8 cellular contexts compared by ENCODE assay signal in the genomic region with DNA sequence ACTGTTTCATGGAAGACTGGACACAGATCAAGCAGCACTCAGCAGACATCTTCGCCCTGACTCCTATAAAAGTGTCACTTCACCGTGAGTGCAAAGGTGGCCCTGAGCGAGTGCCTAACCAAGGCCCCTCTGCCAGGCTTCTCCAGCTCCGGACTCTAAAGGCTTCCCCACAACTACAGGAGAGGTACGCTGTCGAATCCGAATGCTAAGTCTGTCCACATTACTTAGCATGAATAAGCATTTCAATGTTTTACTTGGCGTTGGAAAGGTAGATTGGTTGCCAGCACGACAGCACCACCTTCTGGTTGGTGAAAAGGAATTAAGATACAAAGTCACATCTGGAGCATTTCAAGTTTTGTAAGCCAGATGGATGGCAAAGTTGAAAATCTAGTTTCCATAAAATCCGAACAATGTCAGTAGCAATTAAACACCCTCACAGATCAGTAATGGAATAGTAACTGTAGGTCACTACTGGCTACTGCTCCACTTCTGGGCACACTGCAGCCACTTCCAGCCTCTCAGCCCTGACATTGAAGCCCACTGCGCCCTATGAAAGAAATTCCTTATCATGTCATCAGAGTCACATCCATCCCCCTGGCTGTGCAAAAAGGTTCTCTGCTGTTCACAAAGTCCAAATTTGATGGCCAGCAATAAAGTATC.
A peak's percentile ranks its signal among the peaks of the same experiment; 100 is the strongest.
DNase-seq lines count a peak whose midpoint lies in the region; ATAC-seq and TF ChIP-seq lines count a peak whose summit lies in the region.

No MANE protein-coding gene starts in this region.

- TF ChIP-seq RAD21 in liver (IDR thresholded peaks at IDR 0.05), result peak; percentile 99 to 100

- H3K4me1 ChIP-seq in HAP-1, result peaks cover 16% of the 10 kb centered on the region
- H3K4me1 ChIP-seq in liver (ENCODE audit: control insufficient read depth in 4 of 4, insufficient read depth in 4 of 4, low read length in 3 of 4), result peaks cover 6 to 25% (median 12%) of the 10 kb centered on the region in 4 donors

- H3K4me3 ChIP-seq in HAP-1 (no peak overlapping the region), liver (ENCODE audit: low read depth in 1 of 3, low read length in 3 of 3) (peak overlapping the region in 1 of 3 donors; percentile 6)

- H3K36me3 ChIP-seq in HAP-1 (replicated peaks) (0 out of 2 replicates have a peak, but pooled peaks cover 2% of the 10 kb centered on the region), liver (ENCODE audit: control insufficient read depth in 4 of 4, insufficient read depth in 3 of 4, low read depth in 1 of 4, low read length in 3 of 4) (peaks cover 0 to 2% (median 0%) of the 10 kb centered on the region in 4 donors)

- H3K9ac ChIP-seq in liver (ENCODE audit: low read depth in 1 of 2, low read length in 2 of 2), result no peak overlapping the region

- H3K27me3 ChIP-seq in HAP-1 (ENCODE audit: low read depth) (no peaks in the 10 kb centered on the region), liver (ENCODE audit: control insufficient read depth in 4 of 4, insufficient read depth in 4 of 4, low read length in 3 of 4) (no peaks in the 10 kb centered on the region)

- H3K27ac ChIP-seq in liver (ENCODE audit: low read depth in 1 of 2, low read length in 2 of 2), result peak overlapping the region; percentile 33 to 84

- DNase-seq in C1 segment of cervical spinal cord (lab: John Stamatoyannopoulos, UW), result peak in 13 of 14 donors; percentile 2 to 72 (median 42)
- DNase-seq in HAP-1 (ENCODE audit: low spot score in 2 of 2), result peak; percentile 78 to 84
- DNase-seq in NCI-H226, result peak; percentile 61
- DNase-seq in activated CD4-positive, alpha-beta T cell treated with anti-CD3 and anti-CD28 coated beads for 1 hour, result peak; percentile 27
- peak; percentile 83 to 89 for DNase-seq in dermis microvascular lymphatic vessel endothelial cell (ENCODE audit: low read depth in 2 of 2)
- peak; percentile 23 to 28 for DNase-seq in stimulated activated CD4-positive, alpha-beta T cell treated with anti-CD3 and anti-CD28 coated beads, Interleukin-4, amount 100 ng/mL, for 48 hours (ENCODE audit: low read depth in 2 of 2)

- in situ Hi-C loops in HAP-1 (cut with MboI; ENCODE audit: low sequenced_read_pairs), result loop anchor here (5.0 to 10.0 kb wide), 2 partner anchors 227 to 284 kb away; no protein-coding TSS in a partner anchor

- TF ChIP-seq CTCF in liver (IDR thresholded peaks at IDR 0.05; ENCODE audit: low read depth, low read length, missing input control), result peak; percentile 79

- WGBS in liver, result 21% methylated on average over 11 of the region's 11 CpGs

- H3K9me3 ChIP-seq in HAP-1, result no peaks in the 10 kb centered on the region
- H3K9me3 ChIP-seq in liver (ENCODE audit: control insufficient read depth in 4 of 4, low read length in 3 of 4), result no peaks in the 10 kb centered on the region

- no peak for ATAC-seq in HG03457 (IDR thresholded peaks at IDR 0.05; ENCODE audit: unreplicated experiment)

TF ChIP-seq in liver, 16 proteins besides CTCF, POLR2A, EP300 and RAD21:
- peak; percentile 25 to 41 for TF ChIP-seq HNF4A (conservative IDR thresholded peaks at IDR 0.05)
- TF ChIP-seq, protein P1, sequence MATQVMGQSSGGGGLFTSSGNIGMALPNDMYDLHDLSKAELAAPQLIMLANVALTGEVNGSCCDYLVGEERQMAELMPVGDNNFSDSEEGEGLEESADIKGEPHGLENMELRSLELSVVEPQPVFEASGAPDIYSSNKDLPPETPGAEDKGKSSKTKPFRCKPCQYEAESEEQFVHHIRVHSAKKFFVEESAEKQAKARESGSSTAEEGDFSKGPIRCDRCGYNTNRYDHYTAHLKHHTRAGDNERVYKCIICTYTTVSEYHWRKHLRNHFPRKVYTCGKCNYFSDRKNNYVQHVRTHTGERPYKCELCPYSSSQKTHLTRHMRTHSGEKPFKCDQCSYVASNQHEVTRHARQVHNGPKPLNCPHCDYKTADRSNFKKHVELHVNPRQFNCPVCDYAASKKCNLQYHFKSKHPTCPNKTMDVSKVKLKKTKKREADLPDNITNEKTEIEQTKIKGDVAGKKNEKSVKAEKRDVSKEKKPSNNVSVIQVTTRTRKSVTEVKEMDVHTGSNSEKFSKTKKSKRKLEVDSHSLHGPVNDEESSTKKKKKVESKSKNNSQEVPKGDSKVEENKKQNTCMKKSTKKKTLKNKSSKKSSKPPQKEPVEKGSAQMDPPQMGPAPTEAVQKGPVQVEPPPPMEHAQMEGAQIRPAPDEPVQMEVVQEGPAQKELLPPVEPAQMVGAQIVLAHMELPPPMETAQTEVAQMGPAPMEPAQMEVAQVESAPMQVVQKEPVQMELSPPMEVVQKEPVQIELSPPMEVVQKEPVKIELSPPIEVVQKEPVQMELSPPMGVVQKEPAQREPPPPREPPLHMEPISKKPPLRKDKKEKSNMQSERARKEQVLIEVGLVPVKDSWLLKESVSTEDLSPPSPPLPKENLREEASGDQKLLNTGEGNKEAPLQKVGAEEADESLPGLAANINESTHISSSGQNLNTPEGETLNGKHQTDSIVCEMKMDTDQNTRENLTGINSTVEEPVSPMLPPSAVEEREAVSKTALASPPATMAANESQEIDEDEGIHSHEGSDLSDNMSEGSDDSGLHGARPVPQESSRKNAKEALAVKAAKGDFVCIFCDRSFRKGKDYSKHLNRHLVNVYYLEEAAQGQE (IDR thresholded peaks at IDR 0.05), result no peak
- TF ChIP-seq FOXA2 (IDR thresholded peaks at IDR 0.05), result no peak
- TF ChIP-seq MAX (IDR thresholded peaks at IDR 0.05), result peak; percentile 30
- TF ChIP-seq YY1 (IDR thresholded peaks at IDR 0.05), result peak; percentile 19
- TF ChIP-seq FOXA1 (IDR thresholded peaks at IDR 0.05), result no peak
- peak in 1 of 2 donors; percentile 29 for TF ChIP-seq RXRA (IDR thresholded peaks at IDR 0.05)
- no peak for TF ChIP-seq TAF1 (conservative IDR thresholded peaks at IDR 0.05)

Comparison
In these comparisons a context has a peak if more than half of its experiments do, and no peak if none do; other contexts are left out.
1. DNase-seq: peak in every context shown above with its lines; median percentile 86 in dermis microvascular lymphatic vessel endothelial cell; 81 in HAP-1; 61 in NCI-H226; 42 in C1 segment of cervical spinal cord; 27 in activated CD4-positive, alpha-beta T cell treated with anti-CD3 and anti-CD28 coated beads for 1 hour; 26 in stimulated activated CD4-positive, alpha-beta T cell treated with anti-CD3 and anti-CD28 coated beads, Interleukin-4, amount 100 ng/mL, for 48 hours.